Comparison of ENCODE assay signal across 9 cellular contexts in the genomic region with DNA sequence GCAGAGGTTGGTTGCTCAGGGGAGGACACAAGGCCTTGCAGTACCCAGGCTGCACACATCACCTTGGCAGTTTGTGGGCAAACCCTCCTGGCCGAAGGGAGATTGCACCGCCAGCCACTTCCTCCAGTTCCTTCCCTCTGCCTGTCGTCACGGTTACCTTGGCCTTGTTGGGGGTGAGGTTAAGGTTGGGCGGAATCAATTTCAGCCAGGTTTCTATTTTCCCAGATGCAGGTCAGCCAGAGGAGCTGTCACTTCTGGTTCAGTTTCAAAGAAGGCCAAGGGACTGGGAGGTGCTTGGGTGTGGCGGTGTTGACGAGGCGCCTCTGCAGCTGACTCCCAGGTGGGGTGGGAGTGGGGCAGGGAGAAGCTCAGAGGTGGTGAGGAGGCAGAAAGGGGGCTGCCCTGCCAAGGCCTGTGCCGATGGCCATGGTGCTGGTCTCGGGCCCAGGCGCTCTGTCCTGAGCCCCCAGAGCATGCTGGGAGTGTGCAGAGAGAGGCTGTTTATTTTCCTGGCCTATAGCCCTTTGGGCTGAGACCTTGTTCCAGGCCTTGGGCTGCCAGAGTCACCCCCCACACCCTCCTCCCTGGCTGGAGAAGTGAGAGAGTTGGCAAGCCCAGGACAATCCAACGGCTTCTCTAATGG. TPM values are rescaled to one million over a fixed set of nuclear protein-coding genes. Genes with fewer than 3 reads are reported as not detected.
DNase-seq lines count a peak whose midpoint lies in the region; ATAC-seq and TF ChIP-seq lines count a peak whose summit lies in the region.
"Had no signal": no experiment of that assay in that cellular context is flagged by ENCODE, and none has a peak within 500 bp of the region (broad histone marks: within the 10 kb centered on the region; RNA-seq: fewer than 3 reads in every experiment).

No MANE protein-coding gene starts in this region.

- H3K27ac Mint-ChIP-seq in activated naive CD8-positive, alpha-beta T cell treated with anti-CD3 and anti-CD28 coated beads, Interleukin-2, amount 10 ng/mL, durations not matched to agents 7 days and 5 days: peak overlapping the region; percentile 73
- no peak overlapping the region for H3K27ac Mint-ChIP-seq in activated naive CD8-positive, alpha-beta T cell treated with anti-CD3 and anti-CD28 coated beads for 36 hours
- H3K27ac Mint-ChIP-seq in naive thymus-derived CD8-positive, alpha-beta T cell: no peak overlapping the region
- H3K27ac Mint-ChIP-seq: CD4-positive, CD25-positive, alpha-beta regulatory T cell had no signal

- peak overlapping the region; percentile 15 for H3K4me3 ChIP-seq in coronary artery

- peaks cover 2% of the 10 kb centered on the region for H3K27me3 Mint-ChIP-seq in activated naive CD8-positive, alpha-beta T cell treated with anti-CD3 and anti-CD28 coated beads, Interleukin-2, amount 10 ng/mL, durations not matched to agents 7 days and 5 days
- H3K27me3 Mint-ChIP-seq in activated naive CD8-positive, alpha-beta T cell treated with anti-CD3 and anti-CD28 coated beads for 36 hours: no peaks in the 10 kb centered on the region
- no peaks in the 10 kb centered on the region for H3K27me3 Mint-ChIP-seq in naive thymus-derived CD8-positive, alpha-beta T cell

- H3K4me1 Mint-ChIP-seq in activated naive CD8-positive, alpha-beta T cell treated with anti-CD3 and anti-CD28 coated beads, Interleukin-2, amount 10 ng/mL, durations not matched to agents 7 days and 5 days: peaks cover 9% of the 10 kb centered on the region
- H3K4me1 Mint-ChIP-seq in activated naive CD8-positive, alpha-beta T cell treated with anti-CD3 and anti-CD28 coated beads for 36 hours: peaks cover 2% of the 10 kb centered on the region
- peaks cover 0 to 9% (median 3%) of the 10 kb centered on the region in 4 donors for H3K4me1 Mint-ChIP-seq in naive thymus-derived CD8-positive, alpha-beta T cell

- H3K4me3 Mint-ChIP-seq in activated naive CD8-positive, alpha-beta T cell treated with anti-CD3 and anti-CD28 coated beads, Interleukin-2, amount 10 ng/mL, durations not matched to agents 7 days and 5 days: no peak overlapping the region
- no peak overlapping the region for H3K4me3 Mint-ChIP-seq in activated naive CD8-positive, alpha-beta T cell treated with anti-CD3 and anti-CD28 coated beads for 36 hours
- no peak overlapping the region for H3K4me3 Mint-ChIP-seq in naive thymus-derived CD8-positive, alpha-beta T cell
- H3K4me3 Mint-ChIP-seq: CD4-positive, CD25-positive, alpha-beta regulatory T cell had no signal

- DNase-seq in activated naive CD8-positive, alpha-beta T cell treated with anti-CD3 and anti-CD28 coated beads, Interleukin-2, amount 10 ng/mL, durations not matched to agents 7 days and 5 days: no peak
- DNase-seq in activated naive CD8-positive, alpha-beta T cell treated with anti-CD3 and anti-CD28 coated beads for 36 hours: no peak
- DNase-seq in coronary artery (ENCODE audit: low spot score): no peak
- DNase-seq in medulla oblongata (ENCODE audit: extremely low spot score): peak; percentile 70
- DNase-seq in dedifferentiated amniotic fluid mesenchymal stem cell (ENCODE audit: extremely low spot score): no peak
- DNase-seq in activated naive CD4-positive, alpha-beta T cell treated with Interleukin-2 at 50 U/mL for 16 hours: no peak
- DNase-seq in naive thymus-derived CD8-positive, alpha-beta T cell: no peak

- peak overlapping the region in 1 of 2 donors; percentile 46 for H3K27ac ChIP-seq in coronary artery

- POLR2A ChIA-PET in activated naive CD8-positive, alpha-beta T cell treated with anti-CD3 and anti-CD28 coated beads, Interleukin-2, amount 10 ng/mL, durations not matched to agents 7 days and 5 days (lab: Charles Lee): no interaction called here
- POLR2A ChIA-PET in naive thymus-derived CD8-positive, alpha-beta T cell (lab: Charles Lee): no interaction called here

- no peak for TF ChIP-seq CTCF in coronary artery (IDR thresholded peaks at IDR 0.05)

- no peaks in the 10 kb centered on the region for H3K9me3 Mint-ChIP-seq in activated naive CD8-positive, alpha-beta T cell treated with anti-CD3 and anti-CD28 coated beads, Interleukin-2, amount 10 ng/mL, durations not matched to agents 7 days and 5 days
- no peaks in the 10 kb centered on the region for H3K9me3 Mint-ChIP-seq in activated naive CD8-positive, alpha-beta T cell treated with anti-CD3 and anti-CD28 coated beads for 36 hours
- H3K9me3 Mint-ChIP-seq in naive thymus-derived CD8-positive, alpha-beta T cell: no peaks in the 10 kb centered on the region
- H3K9me3 Mint-ChIP-seq: CD4-positive, CD25-positive, alpha-beta regulatory T cell had no signal

- ATAC-seq in activated naive CD8-positive, alpha-beta T cell treated with anti-CD3 and anti-CD28 coated beads, Interleukin-2, amount 10 ng/mL, durations not matched to agents 7 days and 5 days (ENCODE audit: low read depth): peak; percentile 41
- ATAC-seq in naive thymus-derived CD8-positive, alpha-beta T cell: no peak
- ATAC-seq in HG03378 (IDR thresholded peaks at IDR 0.05; ENCODE audit: unreplicated experiment): no peak

- no peaks in the 10 kb centered on the region for H3K36me3 Mint-ChIP-seq in activated naive CD8-positive, alpha-beta T cell treated with anti-CD3 and anti-CD28 coated beads, Interleukin-2, amount 10 ng/mL, durations not matched to agents 7 days and 5 days
- H3K36me3 Mint-ChIP-seq in activated naive CD8-positive, alpha-beta T cell treated with anti-CD3 and anti-CD28 coated beads for 36 hours: no peaks in the 10 kb centered on the region
- H3K36me3 Mint-ChIP-seq in naive thymus-derived CD8-positive, alpha-beta T cell: no peaks in the 10 kb centered on the region

RNA-seq across cellular contexts. Expression of a gene that starts 31.4 kb away (rescaled TPM):
- 1 to 10 TPM; 1.6 to 3.0 TPM for total RNA-seq in activated naive CD8-positive, alpha-beta T cell treated with anti-CD3 and anti-CD28 coated beads, Interleukin-2, amount 10 ng/mL, durations not matched to agents 7 days and 5 days
- total RNA-seq in activated naive CD8-positive, alpha-beta T cell treated with anti-CD3 and anti-CD28 coated beads for 36 hours: 1 to 10 TPM; 2.1 TPM
- total RNA-seq in naive thymus-derived CD8-positive, alpha-beta T cell: 1 to 10 TPM in 1 of 2 experiments, under 1 TPM in 1; 0.75 to 1.0 TPM
- not detected for polyA plus RNA-seq in naive thymus-derived CD8-positive, alpha-beta T cell
